ENCODE assay signal across 8 cellular contexts in the genomic region with DNA sequence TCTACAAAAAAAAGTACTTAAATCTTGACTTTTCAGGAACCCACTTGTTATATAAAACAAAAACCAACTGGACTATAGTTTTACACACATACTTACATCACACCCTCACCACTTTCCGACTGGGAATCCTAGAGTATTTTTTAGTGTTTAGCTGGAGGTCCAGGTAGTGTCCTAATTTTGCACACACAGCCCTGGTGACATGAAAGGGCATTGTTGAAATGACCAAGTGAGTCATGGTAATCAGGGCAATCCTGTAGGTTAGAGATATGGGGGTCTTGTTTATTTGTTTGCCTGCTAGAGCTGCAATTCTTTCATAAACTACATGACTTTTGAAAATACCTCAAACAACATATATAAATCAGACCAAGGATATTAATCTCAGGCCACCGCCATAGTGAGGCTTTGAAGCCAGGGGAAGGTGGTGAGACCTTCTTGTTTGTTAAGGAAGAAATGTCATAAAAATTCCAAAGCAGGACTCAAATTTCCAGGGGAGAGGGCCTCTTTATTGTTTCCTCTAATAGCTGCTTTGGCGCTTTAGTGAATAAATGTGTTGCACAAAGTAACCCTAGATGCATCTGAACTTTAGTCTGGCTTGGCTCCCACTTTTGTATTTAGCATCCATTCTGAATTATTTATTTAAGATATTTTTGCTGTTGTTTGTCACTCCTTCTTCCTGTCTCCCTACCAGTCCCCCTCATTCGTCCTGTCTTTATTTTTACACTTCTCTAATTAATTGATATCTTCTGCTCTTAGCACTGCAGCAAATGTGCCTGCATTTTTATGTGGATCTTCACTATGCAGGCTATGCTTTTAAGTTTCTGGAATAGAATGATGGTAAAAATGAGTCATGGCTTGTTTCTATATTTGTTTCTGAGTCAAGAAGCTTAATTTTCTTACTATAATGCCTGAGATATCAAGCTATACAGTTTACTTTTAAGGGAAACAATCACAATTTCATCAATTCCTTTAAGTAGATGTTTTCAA.
DNase-seq lines count a peak whose midpoint lies in the region; ATAC-seq and TF ChIP-seq lines count a peak whose summit lies in the region.

No MANE protein-coding gene starts in this region.

- H3K9me3 Mint-ChIP-seq in nephron, result no peaks in the 10 kb centered on the region

- ATAC-seq in GM21515 (IDR thresholded peaks at IDR 0.05; ENCODE audit: unreplicated experiment) (no peak), HG03432 (IDR thresholded peaks at IDR 0.05; ENCODE audit: unreplicated experiment) (no peak)

- peak overlapping the region in 2 of 3 experiments; percentile 96 to 97 for H3K27ac Mint-ChIP-seq in nephron

- no peaks in the 10 kb centered on the region for H3K9me3 ChIP-seq in BLaER1 treated with 17β-estradiol and CSF1 and Interleukin-3, amounts not matched to agents 10 nM and 100 nM (replicated peaks in 1 of 11)

- H3K4me2 ChIP-seq in BLaER1 treated with 17β-estradiol and CSF1 and Interleukin-3, amounts not matched to agents 10 nM and 100 nM, result peak overlapping the region; percentile 74 to 91 (median 80)

- H3K4me1 Mint-ChIP-seq in nephron, result peaks cover 92% of the 10 kb centered on the region

- no peaks in the 10 kb centered on the region for H4K20me1 ChIP-seq in BLaER1 treated with 17β-estradiol and CSF1 and Interleukin-3, amounts not matched to agents 10 nM and 100 nM

- TF ChIP-seq POLR2A in erythroblast (IDR thresholded peaks at IDR 0.05; ENCODE audit: low read length), result no peak

- no peak for TF ChIP-seq CTCF in coronary artery (IDR thresholded peaks at IDR 0.05)
- no peak for TF ChIP-seq CTCF in nephron (IDR thresholded peaks at IDR 0.05; ENCODE audit: unreplicated experiment in 3 of 3)

- peak overlapping the region; percentile 68 to 87 (median 83); a peak in 21 of 22 replicates for H3K27ac ChIP-seq in BLaER1 treated with 17β-estradiol and CSF1 and Interleukin-3, amounts not matched to agents 10 nM and 100 nM
- H3K27ac ChIP-seq in coronary artery, result peak overlapping the region; percentile 88 to 90

- no peaks in the 10 kb centered on the region for H3K36me3 ChIP-seq in BLaER1 treated with 17β-estradiol and CSF1 and Interleukin-3, amounts not matched to agents 10 nM and 100 nM

- H3K4me3 Mint-ChIP-seq in nephron, result peak overlapping the region in 2 of 3 experiments; percentile 18 to 62

- H3K36me3 Mint-ChIP-seq in nephron (ENCODE audit: low read depth), result no peaks in the 10 kb centered on the region

- H3K27me3 ChIP-seq in BLaER1 treated with 17β-estradiol and CSF1 and Interleukin-3, amounts not matched to agents 10 nM and 100 nM, result no peaks in the 10 kb centered on the region

- H3K4me1 ChIP-seq in BLaER1 treated with 17β-estradiol and CSF1 and Interleukin-3, amounts not matched to agents 10 nM and 100 nM, result peaks cover 76 to 96% (median 89%) of the 10 kb centered on the region in 10 experiments

- peak overlapping the region; percentile 50 to 78 (median 69); a peak in 21 of 22 replicates for H3K9ac ChIP-seq in BLaER1 treated with 17β-estradiol and CSF1 and Interleukin-3, amounts not matched to agents 10 nM and 100 nM

- H3K4me3 ChIP-seq in BLaER1 treated with 17β-estradiol and CSF1 and Interleukin-3, amounts not matched to agents 10 nM and 100 nM, result no peak overlapping the region
- H3K4me3 ChIP-seq in coronary artery, result no peak overlapping the region

- DNase-seq in NCI-H2196 treated with DMSO at 0.1 percent for 48 hours (lab: John Stamatoyannopoulos, UW; ENCODE audit: unreplicated experiment), result peak; percentile 44
- DNase-seq in coronary artery (ENCODE audit: low spot score), result no peak
- no peak for DNase-seq in iPS-NIHi11 (ENCODE audit: low spot score)
- no peak for DNase-seq in erythroblast (lab: John Stamatoyannopoulos, UW)

- no peaks in the 10 kb centered on the region for H3K27me3 Mint-ChIP-seq in nephron (ENCODE audit: low read depth)
